Comparison of ENCODE assay signal across 6 cellular contexts in genomic region chr14:42992930-42993329, GRCh38.
"Had no signal": no experiment of that assay in that cellular context is flagged by ENCODE, and none has a peak within 500 bp of the region (broad histone marks: within the 10 kb centered on the region; RNA-seq: fewer than 3 reads in every experiment).

No MANE protein-coding gene starts in this region.

- FAIRE-seq: HTR-8/SVneo had no signal

- H2AFZ ChIP-seq: GM23248 had no signal

- DNase-seq: GM23248, GOT3, H7, HCEC 1CT, KG1 had no signal

- H3K4me3 ChIP-seq: GM23248 had no signal

- H3K27ac ChIP-seq: GM23248 had no signal

- H3K9ac ChIP-seq: GM23248 had no signal
